In genomic region chr5:74367931-74368330, GRCh38 we compare ENCODE assay signal across 34 cellular contexts.
DNase-seq lines count a peak whose midpoint lies in the region; ATAC-seq, FAIRE-seq and TF ChIP-seq lines count a peak whose summit lies in the region.
"Had no signal": no experiment of that assay in that cellular context is flagged by ENCODE, and none has a peak within 500 bp of the region (broad histone marks: within the 10 kb centered on the region; RNA-seq: fewer than 3 reads in every experiment).

No MANE protein-coding gene starts in this region.

- H2AFZ ChIP-seq in GM23338, result peak overlapping the region; percentile 47; the same call in 1 of the 2 replicates

- H3K27ac ChIP-seq in GM23338 (ENCODE audit: low read depth) (no peak overlapping the region), esophagus squamous epithelium (peak overlapping the region in 3 of 4 donors; percentile 16 to 59 (median 23)), psoas muscle (no peak overlapping the region), small intestine (ENCODE audit: low read depth in 1 of 2, low read length in 1 of 2) (no peak overlapping the region)
- H3K27ac ChIP-seq: cardiac muscle cell, right lobe of liver, upper lobe of right lung had no signal

- ATAC-seq in GM23338 (no peak), psoas muscle (peak in 1 of 4 donors; percentile 37), HG03469 (IDR thresholded peaks at IDR 0.05; ENCODE audit: unreplicated experiment) (no peak), HG02938 (IDR thresholded peaks at IDR 0.05; ENCODE audit: unreplicated experiment) (no peak)
- ATAC-seq: activated CD8-positive, alpha-beta T cell treated with anti-CD3 and anti-CD28 coated beads, Interleukin-2, amount 10 ng/mL, durations not matched to agents 7 days and 5 days; activated naive CD4-positive, alpha-beta T cell treated with anti-CD3 and anti-CD28 coated beads, Interleukin-2, amount 50 U/mL, for 72 hours; effector memory CD8-positive, alpha-beta T cell; K562; right lobe of liver; upper lobe of right lung had no signal

- no peak for FAIRE-seq in small intestine (lab: Jason Lieb, UNC)
- FAIRE-seq: A204.1, K562, kidney, RCC 7860 had no signal

- H3K4me1 ChIP-seq in GM23338 (ENCODE audit: insufficient read depth) (no peaks in the 10 kb centered on the region), esophagus squamous epithelium (peaks cover 0 to 29% (median 0%) of the 10 kb centered on the region in 3 donors), psoas muscle (peaks cover 7% of the 10 kb centered on the region), small intestine (ENCODE audit: control insufficient read depth in 2 of 2, insufficient read depth in 1 of 2, low read depth in 1 of 2, low read length in 1 of 2) (no peaks in the 10 kb centered on the region)
- H3K4me1 ChIP-seq: right lobe of liver had no signal

- H3F3A ChIP-seq in GM23338 (replicated peaks; ENCODE audit: low read depth), result no peaks in the 10 kb centered on the region

- H4K20me1 ChIP-seq in GM23338 (replicated peaks; ENCODE audit: insufficient read depth), result no peaks in the 10 kb centered on the region

- H3K36me3 ChIP-seq in GM23338 (ENCODE audit: insufficient read depth) (no peaks in the 10 kb centered on the region), esophagus squamous epithelium (no peaks in the 10 kb centered on the region), psoas muscle (ENCODE audit: insufficient read depth in 1 of 2, low read depth in 1 of 2) (no peaks in the 10 kb centered on the region), small intestine (ENCODE audit: control insufficient read depth in 2 of 2, insufficient read depth in 2 of 2, low read length in 2 of 2) (no peaks in the 10 kb centered on the region)
- H3K36me3 ChIP-seq: cardiac muscle cell, right lobe of liver, upper lobe of right lung had no signal

- H3K4me1 Mint-ChIP-seq in GM23338, result peaks cover 8% of the 10 kb centered on the region

- 0 out of 2 replicates have a peak, but pooled peaks cover 3% of the 10 kb centered on the region for H3K9me2 ChIP-seq in GM23338 (ENCODE audit: insufficient read depth)

- no peaks in the 10 kb centered on the region for H3K79me2 ChIP-seq in GM23338 (replicated peaks; ENCODE audit: insufficient read depth)

- H3K9me3 Mint-ChIP-seq in GM23338, result no peaks in the 10 kb centered on the region; the same call in 2 of the 3 replicates
- H3K9me3 Mint-ChIP-seq: activated naive CD4-positive, alpha-beta T cell treated with anti-CD3 and anti-CD28 coated beads, Interleukin-2, amount 50 U/mL, for 72 hours; effector memory CD8-positive, alpha-beta T cell had no signal

- TF ChIP-seq CTCF in GM23338 (conservative IDR thresholded peaks at IDR 0.05; ENCODE audit: low read depth in 2 of 2), result no peak
- no peak for TF ChIP-seq CTCF in esophagus squamous epithelium (IDR thresholded peaks at IDR 0.05)
- TF ChIP-seq CTCF in psoas muscle (IDR thresholded peaks at IDR 0.05), result no peak

- H3K4me2 ChIP-seq in GM23338, result no peak overlapping the region

- no peak for TF ChIP-seq POLR2A in esophagus squamous epithelium (IDR thresholded peaks at IDR 0.05)

- no peaks in the 10 kb centered on the region for H3K36me3 Mint-ChIP-seq in GM23338 (ENCODE audit: low read depth)
- H3K36me3 Mint-ChIP-seq: activated naive CD4-positive, alpha-beta T cell treated with anti-CD3 and anti-CD28 coated beads, Interleukin-2, amount 50 U/mL, for 72 hours had no signal

- H3K27ac Mint-ChIP-seq in GM23338, result no peak overlapping the region
- H3K27ac Mint-ChIP-seq: activated CD8-positive, alpha-beta T cell treated with anti-CD3 and anti-CD28 coated beads, Interleukin-2, amount 10 ng/mL, durations not matched to agents 7 days and 5 days; effector memory CD8-positive, alpha-beta T cell had no signal

- H3K4me3 ChIP-seq in GM23338 (no peak overlapping the region), esophagus squamous epithelium (no peak overlapping the region), psoas muscle (no peak overlapping the region), small intestine (ENCODE audit: low read depth in 1 of 2, low read length in 2 of 2) (no peak overlapping the region)
- H3K4me3 ChIP-seq: cardiac muscle cell, K562, right lobe of liver, upper lobe of right lung had no signal

- H3K9me3 ChIP-seq in esophagus squamous epithelium (no peaks in the 10 kb centered on the region), psoas muscle (no peaks in the 10 kb centered on the region), small intestine (ENCODE audit: control insufficient read depth, low read depth) (no peaks in the 10 kb centered on the region)
- H3K9me3 ChIP-seq: right lobe of liver, upper lobe of right lung had no signal

- H3K4me3 Mint-ChIP-seq in GM23338, result no peak overlapping the region
- H3K4me3 Mint-ChIP-seq: activated CD8-positive, alpha-beta T cell treated with anti-CD3 and anti-CD28 coated beads, Interleukin-2, amount 10 ng/mL, durations not matched to agents 7 days and 5 days; effector memory CD8-positive, alpha-beta T cell; neural crest cell had no signal

- H3K27me3 Mint-ChIP-seq in GM23338 (ENCODE audit: insufficient read depth, low read depth, poor library complexity), result no peaks in the 10 kb centered on the region

- no peak for DNase-seq in GM23338 (ENCODE audit: low spot score)
- no peak for DNase-seq in esophagus squamous epithelium (lab: John Stamatoyannopoulos, UW)
- peak; percentile 68 for DNase-seq in left kidney (ENCODE audit: low read depth, low spot score)
- DNase-seq in psoas muscle, result peak; percentile 36 to 60
- no peak for DNase-seq in T-helper 1 cell
- DNase-seq in small intestine, result no peak
- DNase-seq: activated CD4-positive, alpha-beta T cell treated with anti-CD3 and anti-CD28 coated beads for 4 hours; activated CD8-positive, alpha-beta T cell treated with anti-CD3 and anti-CD28 coated beads, Interleukin-2, amount 10 ng/mL, durations not matched to agents 7 days and 5 days; activated T-cell treated with anti-CD3 and anti-CD28 coated beads for 4 hours; cortex of kidney; DMS79 treated with DMSO at 0.1 percent for 48 hours; effector memory CD8-positive, alpha-beta T cell; erythroblast; foreskin fibroblast; GDM1; GOT3; kidney; NCI-H1105; NCI-H187; NCI-H82; posterior cingulate gyrus; right lobe of liver; stimulated activated CD4-positive, alpha-beta T cell treated with anti-CD3 and anti-CD28 coated beads, Interleukin-4, amount 100 ng/mL, for 24 hours; SW 1271; T-helper 9 cell; upper lobe of right lung had no signal

- intact Hi-C loops in esophagus squamous epithelium (cut with DNase I) (no loop called here), psoas muscle (cut with DNase I) (no loop called here)

- H3K27me3 ChIP-seq in GM23338 (ENCODE audit: insufficient read depth), result no peaks in the 10 kb centered on the region
- no peaks in the 10 kb centered on the region for H3K27me3 ChIP-seq in esophagus squamous epithelium
- no peaks in the 10 kb centered on the region for H3K27me3 ChIP-seq in psoas muscle (ENCODE audit: insufficient read depth in 3 of 3, low read length in 2 of 3)
- no peaks in the 10 kb centered on the region for H3K27me3 ChIP-seq in small intestine (ENCODE audit: control insufficient read depth in 2 of 2, insufficient read depth in 2 of 2, low read length in 2 of 2)
- H3K27me3 ChIP-seq: cardiac muscle cell, right lobe of liver, upper lobe of right lung had no signal

- 59 to 61% methylated on average over 4 of the region's 4 CpGs for WGBS in esophagus squamous epithelium, 2 donors
- WGBS in psoas muscle, 3 donors, result 77 to 86% (median 85%) methylated on average over 4 of the region's 4 CpGs
- WGBS in small intestine, 3 donors, result 80 to 89% (median 82%) methylated on average over 4 of the region's 4 CpGs

TF ChIP-seq in GM23338, 12 proteins besides CTCF, POLR2A, EP300 and RAD21 (continues in another document):
- TF ChIP-seq, protein P1, sequence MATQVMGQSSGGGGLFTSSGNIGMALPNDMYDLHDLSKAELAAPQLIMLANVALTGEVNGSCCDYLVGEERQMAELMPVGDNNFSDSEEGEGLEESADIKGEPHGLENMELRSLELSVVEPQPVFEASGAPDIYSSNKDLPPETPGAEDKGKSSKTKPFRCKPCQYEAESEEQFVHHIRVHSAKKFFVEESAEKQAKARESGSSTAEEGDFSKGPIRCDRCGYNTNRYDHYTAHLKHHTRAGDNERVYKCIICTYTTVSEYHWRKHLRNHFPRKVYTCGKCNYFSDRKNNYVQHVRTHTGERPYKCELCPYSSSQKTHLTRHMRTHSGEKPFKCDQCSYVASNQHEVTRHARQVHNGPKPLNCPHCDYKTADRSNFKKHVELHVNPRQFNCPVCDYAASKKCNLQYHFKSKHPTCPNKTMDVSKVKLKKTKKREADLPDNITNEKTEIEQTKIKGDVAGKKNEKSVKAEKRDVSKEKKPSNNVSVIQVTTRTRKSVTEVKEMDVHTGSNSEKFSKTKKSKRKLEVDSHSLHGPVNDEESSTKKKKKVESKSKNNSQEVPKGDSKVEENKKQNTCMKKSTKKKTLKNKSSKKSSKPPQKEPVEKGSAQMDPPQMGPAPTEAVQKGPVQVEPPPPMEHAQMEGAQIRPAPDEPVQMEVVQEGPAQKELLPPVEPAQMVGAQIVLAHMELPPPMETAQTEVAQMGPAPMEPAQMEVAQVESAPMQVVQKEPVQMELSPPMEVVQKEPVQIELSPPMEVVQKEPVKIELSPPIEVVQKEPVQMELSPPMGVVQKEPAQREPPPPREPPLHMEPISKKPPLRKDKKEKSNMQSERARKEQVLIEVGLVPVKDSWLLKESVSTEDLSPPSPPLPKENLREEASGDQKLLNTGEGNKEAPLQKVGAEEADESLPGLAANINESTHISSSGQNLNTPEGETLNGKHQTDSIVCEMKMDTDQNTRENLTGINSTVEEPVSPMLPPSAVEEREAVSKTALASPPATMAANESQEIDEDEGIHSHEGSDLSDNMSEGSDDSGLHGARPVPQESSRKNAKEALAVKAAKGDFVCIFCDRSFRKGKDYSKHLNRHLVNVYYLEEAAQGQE (IDR thresholded peaks at IDR 0.05; ENCODE audit: unreplicated experiment), result no peak
- TF ChIP-seq POLR2AphosphoS5 (IDR thresholded peaks at IDR 0.05; ENCODE audit: low read depth), result no peak
- no peak for TF ChIP-seq ZNF114 (CRISPR knock-in tag; IDR thresholded peaks at IDR 0.05)
- TF ChIP-seq ETS1 (IDR thresholded peaks at IDR 0.05), result no peak
- no peak for TF ChIP-seq NANOG (IDR thresholded peaks at IDR 0.05; ENCODE audit: borderline replicate concordance)
- TF ChIP-seq CREB1 (CRISPR knock-in tag; IDR thresholded peaks at IDR 0.05; ENCODE audit: low read depth), result no peak
- TF ChIP-seq ZNF331 (CRISPR knock-in tag; IDR thresholded peaks at IDR 0.05; ENCODE audit: low read depth), result no peak
- no peak for TF ChIP-seq STAT1 (IDR thresholded peaks at IDR 0.05; ENCODE audit: unreplicated experiment)
- TF ChIP-seq EZH2phosphoT487 (IDR thresholded peaks at IDR 0.05; ENCODE audit: unreplicated experiment), result no peak

Comparison
In these comparisons a context has a peak if more than half of its experiments do, and no peak if none do; other contexts are left out.
1. DNase-seq: peak in left kidney (single experiment) and psoas muscle (2 of 2); none in GM23338 (single experiment), esophagus squamous epithelium (single experiment), T-helper 1 cell (0 of 5) and small intestine (single experiment).
2. H3K27ac ChIP-seq: peak in esophagus squamous epithelium (3 of 4); none in GM23338 (single experiment), psoas muscle (single experiment) and small intestine (0 of 2).